24 cellular contexts compared by ENCODE assay signal in the genomic region with DNA sequence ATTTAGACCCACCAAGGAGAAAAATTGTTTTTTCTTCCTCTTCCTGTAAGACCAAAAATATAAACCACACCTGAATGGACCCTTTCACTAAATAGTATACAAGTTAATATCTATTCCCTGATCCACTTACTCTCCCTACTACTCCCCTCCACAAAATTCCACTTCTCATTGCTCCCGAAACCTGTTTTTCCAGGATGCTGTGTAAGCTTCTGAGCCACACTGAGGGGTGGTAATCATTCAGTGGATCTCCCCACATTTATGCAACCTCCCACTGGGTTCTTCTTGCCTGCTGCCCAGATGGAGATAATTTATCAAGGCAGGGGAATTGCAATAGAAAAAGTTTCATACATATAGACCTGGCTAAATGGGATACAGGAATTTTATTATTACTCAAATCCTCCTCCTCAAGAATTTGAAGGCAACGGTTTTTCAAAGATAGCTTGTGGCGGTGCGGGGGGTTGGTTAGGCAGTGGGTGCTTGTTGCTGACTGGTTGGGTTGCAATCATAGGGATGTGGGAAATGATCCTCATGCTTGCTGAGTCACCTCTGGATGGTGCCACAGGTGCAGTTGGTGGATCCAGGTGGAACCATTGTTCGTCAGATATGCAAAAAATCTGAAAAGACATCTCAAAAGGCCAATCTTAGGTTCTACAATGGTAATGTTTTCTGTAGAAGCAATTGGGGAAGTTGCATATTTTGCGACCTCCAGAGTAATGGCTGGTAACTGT.
"Had no signal": no experiment of that assay in that cellular context is flagged by ENCODE, and none has a peak within 500 bp of the region (broad histone marks: within the 10 kb centered on the region; RNA-seq: fewer than 3 reads in every experiment).

No MANE protein-coding gene starts in this region.

- H3K27me3 Mint-ChIP-seq: activated B cell treated with CpG ODN at 0.5 μM for 24 hours; activated CD4-positive, alpha-beta memory T cell treated with anti-CD3 and anti-CD28 coated beads, Interleukin-2, amount 10 ng/mL, durations not matched to agents 7 days and 5 days; activated CD4-positive, alpha-beta T cell treated with anti-CD3 and anti-CD28 coated beads, Interleukin-2, amount 10 ng/mL, durations not matched to agents 24 days and 14 days; activated naive CD4-positive, alpha-beta T cell treated with anti-CD3 and anti-CD28 coated beads, Interleukin-2, amount 10 ng/mL, durations not matched to agents 7 days and 5 days; activated naive CD8-positive, alpha-beta T cell treated with anti-CD3 and anti-CD28 coated beads for 36 hours; T-helper 17 cell had no signal

- H3K27ac Mint-ChIP-seq: activated B cell treated with CpG ODN at 0.5 μM for 24 hours; activated CD4-positive, alpha-beta memory T cell treated with anti-CD3 and anti-CD28 coated beads, Interleukin-2, amount 10 ng/mL, durations not matched to agents 7 days and 5 days; activated CD4-positive, alpha-beta T cell treated with anti-CD3 and anti-CD28 coated beads, Interleukin-2, amount 10 ng/mL, durations not matched to agents 24 days and 14 days; activated naive CD4-positive, alpha-beta T cell treated with anti-CD3 and anti-CD28 coated beads, Interleukin-2, amount 10 ng/mL, durations not matched to agents 7 days and 5 days; activated naive CD8-positive, alpha-beta T cell treated with anti-CD3 and anti-CD28 coated beads for 36 hours; activated T-helper 2 cell treated with anti-CD3 and anti-CD28 coated beads, Interferon-gamma antibody, Interleukin-2, Interleukin-4, amounts not matched to agents 10 μg/mL and 5 μg/mL and 100 μg/mL, durations not matched to agents 14 hours and 24 hours and 36 hours; T-helper 17 cell had no signal

- ATAC-seq: T-helper 17 cell had no signal

- DNase-seq: activated B cell treated with CpG ODN at 0.5 μM for 24 hours; activated CD4-positive, alpha-beta memory T cell treated with anti-CD3 and anti-CD28 coated beads, Interleukin-2, amount 10 ng/mL, durations not matched to agents 7 days and 5 days; activated CD4-positive, alpha-beta T cell treated with anti-CD3 and anti-CD28 coated beads for 1 hour; activated CD4-positive, alpha-beta T cell treated with anti-CD3 and anti-CD28 coated beads, Interleukin-2, amount 10 ng/mL, durations not matched to agents 24 days and 14 days; activated gamma-delta T cell treated with Interleukin-2 at 50 U/mL for 16 hours; activated naive CD4-positive, alpha-beta T cell treated with anti-CD3 and anti-CD28 coated beads, Interleukin-2, amount 10 ng/mL, durations not matched to agents 7 days and 5 days; activated naive CD8-positive, alpha-beta T cell treated with anti-CD3 and anti-CD28 coated beads for 36 hours; activated T-cell treated with anti-CD3 and anti-CD28 coated beads for 4 hours; activated T-cell treated with anti-CD3 and anti-CD28 coated beads, Interleukin-2, amount 50 U/mL, for 48 hours; caudate nucleus; Karpas-422; MM.1S; NCI-H1105; NCI-H1436; NCI-H1694 treated with DMSO at 0.1 percent for 48 hours; NCI-H2029 treated with DMSO at 0.1 percent for 48 hours; NCI-H345; NCI-H510A; NCI-H526 treated with DMSO at 0.1 percent for 48 hours; NCI-H82; SIG-M5; T-helper 17 cell; T-helper 9 cell had no signal

- H3K4me3 Mint-ChIP-seq: activated B cell treated with CpG ODN at 0.5 μM for 24 hours; activated CD4-positive, alpha-beta memory T cell treated with anti-CD3 and anti-CD28 coated beads, Interleukin-2, amount 10 ng/mL, durations not matched to agents 7 days and 5 days; activated CD4-positive, alpha-beta T cell treated with anti-CD3 and anti-CD28 coated beads, Interleukin-2, amount 10 ng/mL, durations not matched to agents 24 days and 14 days; activated naive CD4-positive, alpha-beta T cell treated with anti-CD3 and anti-CD28 coated beads, Interleukin-2, amount 10 ng/mL, durations not matched to agents 7 days and 5 days; activated naive CD8-positive, alpha-beta T cell treated with anti-CD3 and anti-CD28 coated beads for 36 hours; T-helper 17 cell had no signal

- H3K4me1 Mint-ChIP-seq: activated B cell treated with CpG ODN at 0.5 μM for 24 hours; activated CD4-positive, alpha-beta memory T cell treated with anti-CD3 and anti-CD28 coated beads, Interleukin-2, amount 10 ng/mL, durations not matched to agents 7 days and 5 days; activated CD4-positive, alpha-beta T cell treated with anti-CD3 and anti-CD28 coated beads, Interleukin-2, amount 10 ng/mL, durations not matched to agents 24 days and 14 days; activated naive CD4-positive, alpha-beta T cell treated with anti-CD3 and anti-CD28 coated beads, Interleukin-2, amount 10 ng/mL, durations not matched to agents 7 days and 5 days; activated naive CD8-positive, alpha-beta T cell treated with anti-CD3 and anti-CD28 coated beads for 36 hours; T-helper 17 cell had no signal

- H3K36me3 Mint-ChIP-seq: activated naive CD4-positive, alpha-beta T cell treated with anti-CD3 and anti-CD28 coated beads, Interleukin-2, amount 10 ng/mL, durations not matched to agents 7 days and 5 days; activated naive CD8-positive, alpha-beta T cell treated with anti-CD3 and anti-CD28 coated beads for 36 hours had no signal
